ENCODE assay signal across 8 cellular contexts in the genomic region with DNA sequence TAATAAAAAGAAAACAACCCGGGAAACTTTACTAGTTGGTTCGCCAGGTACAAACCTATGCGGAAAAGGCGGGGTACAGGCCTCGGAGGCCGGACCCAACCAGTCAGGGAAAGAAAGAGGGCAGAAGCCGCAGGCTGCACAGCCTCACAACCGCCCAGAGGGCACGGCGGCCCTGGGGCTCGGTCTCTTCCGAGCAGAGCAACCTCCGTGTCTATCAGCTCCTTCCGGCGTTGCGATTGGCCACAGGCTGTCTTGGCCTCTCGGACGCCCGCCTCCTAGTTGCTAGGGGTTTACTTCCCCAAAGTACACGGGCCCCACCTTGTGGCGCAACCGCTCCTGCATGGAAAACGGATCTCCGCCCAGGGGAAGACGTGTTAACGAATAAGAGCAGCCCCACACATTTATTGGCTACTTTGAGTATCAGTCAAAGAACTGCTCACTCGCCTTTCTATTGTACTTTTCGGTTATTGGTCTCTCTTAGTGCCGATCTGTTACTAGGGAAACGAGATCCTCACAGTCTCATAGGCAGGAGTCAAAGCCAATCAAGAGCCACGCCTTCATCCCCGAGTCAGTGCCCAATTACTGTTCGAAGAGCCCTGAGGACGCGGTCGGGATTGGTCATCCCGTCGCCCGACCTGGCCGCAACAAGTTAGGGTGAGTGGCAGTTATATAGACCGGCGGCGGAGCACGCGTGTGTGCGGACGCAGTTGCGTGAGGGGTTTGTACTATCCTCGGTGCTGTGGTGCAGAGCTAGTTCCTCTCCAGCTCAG. TPM values are rescaled to one million over a fixed set of nuclear protein-coding genes. Genes with fewer than 3 reads are reported as not detected.
DNase-seq lines count a peak whose midpoint lies in the region; ATAC-seq and TF ChIP-seq lines count a peak whose summit lies in the region.

A gene (plus strand): TSS at position 696 of the 770 bp plus-strand sequence. CDS start 14,667 bp downstream, outside the sequence.

- peak; percentile 95 for DNase-seq in NCI-H1417 treated with DMSO at 0.1 percent for 48 hours (lab: John Stamatoyannopoulos, UW)
- peak; percentile 100 for DNase-seq in SW480 (ENCODE audit: low spot score)
- DNase-seq in activated naive CD8-positive, alpha-beta T cell treated with anti-CD3 and anti-CD28 coated beads, Interleukin-2, amount 50 U/mL, for 24 hours, result peak; percentile 98
- peak; percentile 100 for DNase-seq in Right ventricle myocardium inferior (ENCODE audit: missing footprints)
- peak; percentile 99 to 100 (median 100) for DNase-seq in ovary
- peak; percentile 100 for DNase-seq in thyroid gland

- ATAC-seq in HG02763 (IDR thresholded peaks at IDR 0.05; ENCODE audit: unreplicated experiment) (peak; percentile 82), Right ventricle myocardium inferior (peak; percentile 94)
- peak; percentile 88 for ATAC-seq in activated naive CD8-positive, alpha-beta T cell treated with anti-CD3 and anti-CD28 coated beads, Interleukin-2, amount 50 U/mL, for 24 hours

- peak within 1 kb of the TSS; percentile 79 for H3K27ac Mint-ChIP-seq in activated naive CD8-positive, alpha-beta T cell treated with anti-CD3 and anti-CD28 coated beads, Interleukin-2, amount 50 U/mL, for 24 hours

- whole genome bisulfite sequencing in ovary, 3 donors, result 0 to 1% (median 0%) methylated on average over 41 to 49 of the region's 49 CpGs
- 0 to 1% methylated on average over 28 to 31 of the region's 49 CpGs for WGBS in thyroid gland, 2 donors

- peak within 1 kb of the TSS; percentile 92 for H3K4me3 ChIP-seq in ovary
- peak within 1 kb of the TSS; percentile 32 to 89 (median 79) for H3K4me3 ChIP-seq in thyroid gland (replicated peaks in 1 of 3)

- H3K9me3 Mint-ChIP-seq in activated naive CD8-positive, alpha-beta T cell treated with anti-CD3 and anti-CD28 coated beads, Interleukin-2, amount 50 U/mL, for 24 hours, result no peaks in the 10 kb centered on the region

- H3K4me3 Mint-ChIP-seq in activated naive CD8-positive, alpha-beta T cell treated with anti-CD3 and anti-CD28 coated beads, Interleukin-2, amount 50 U/mL, for 24 hours, result peak within 1 kb of the TSS; percentile 93

- no peaks in the 10 kb centered on the region for H3K27me3 Mint-ChIP-seq in activated naive CD8-positive, alpha-beta T cell treated with anti-CD3 and anti-CD28 coated beads, Interleukin-2, amount 50 U/mL, for 24 hours

- H3K4me1 ChIP-seq in ovary (ENCODE audit: insufficient read depth) (peaks cover 4% of the 10 kb centered on the region), thyroid gland (peaks cover 24 to 28% of the 10 kb centered on the region in 2 donors)

- H3K9me3 ChIP-seq in ovary, result no peaks in the 10 kb centered on the region
- H3K9me3 ChIP-seq in thyroid gland, result no peaks in the 10 kb centered on the region

- H3K27ac ChIP-seq in ovary (peak within 1 kb of the TSS; percentile 78 to 100), thyroid gland (peak within 1 kb of the TSS; percentile 95 to 100 (median 99))

- H3K36me3 Mint-ChIP-seq in activated naive CD8-positive, alpha-beta T cell treated with anti-CD3 and anti-CD28 coated beads, Interleukin-2, amount 50 U/mL, for 24 hours (ENCODE audit: low read depth), result peaks cover 32% of the 10 kb centered on the region

- H3K4me1 Mint-ChIP-seq in activated naive CD8-positive, alpha-beta T cell treated with anti-CD3 and anti-CD28 coated beads, Interleukin-2, amount 50 U/mL, for 24 hours, result peaks cover 34% of the 10 kb centered on the region

- TF ChIP-seq CTCF in GM12874 (IDR thresholded peaks at IDR 0.05; ENCODE audit: insufficient read depth, low read depth, low read length) (peak; percentile 58), ovary (IDR thresholded peaks at IDR 0.05) (peak; percentile 33 to 69 (median 47)), thyroid gland (IDR thresholded peaks at IDR 0.05) (peak in 5 of 6 experiments; percentile 11 to 84 (median 70))

- TF ChIP-seq POLR2A in ovary (IDR thresholded peaks at IDR 0.05), result peak; percentile 98
- peak; percentile 85 to 94 for TF ChIP-seq POLR2A in thyroid gland (IDR thresholded peaks at IDR 0.05)

- H3K27me3 ChIP-seq in ovary, result no peaks in the 10 kb centered on the region
- no peaks in the 10 kb centered on the region for H3K27me3 ChIP-seq in thyroid gland

- intact Hi-C loops in Right ventricle myocardium inferior (cut with DNase I) (loop anchor here (1.0 kb wide), 1 partner anchor 13 kb away; a partner anchor contains a TSS), ovary (cut with DNase I) (no loop called here), thyroid gland (cut with DNase I) (no loop called here)

- peak; percentile 78 for TF ChIP-seq EP300 in ovary (IDR thresholded peaks at IDR 0.05)

- H3K36me3 ChIP-seq in ovary (no peaks in the 10 kb centered on the region), thyroid gland (no peaks in the 10 kb centered on the region)

RNA-seq across cellular contexts. Expression of the gene that starts here (rescaled TPM):
- total RNA-seq in Right ventricle myocardium inferior (114 TPM), ovary (100 to 1,000 TPM in 5 of 7 donors, 10 to 100 TPM in 2; 70.2 to 224 (median 160) TPM), thyroid gland (100 to 1,000 TPM in 3 of 4 donors, 10 to 100 TPM in 1; 95.9 to 177 (median 131) TPM)
- 10 to 100 TPM; 31.0 to 79.2 TPM for polyA plus RNA-seq in ovary

Comparison
In these comparisons a context has a peak if more than half of its experiments do, and no peak if none do; other contexts are left out.
1. Peak in every context shown above with its lines: DNase-seq, ATAC-seq, H3K4me3 ChIP-seq and H3K27ac ChIP-seq.